In genomic region chr9:123724211-123724831, GRCh38 we compare ENCODE assay signal across 11 cellular contexts.
DNase-seq lines count a peak whose midpoint lies in the region; ATAC-seq and TF ChIP-seq lines count a peak whose summit lies in the region.
"Had no signal": no experiment of that assay in that cellular context is flagged by ENCODE, and none has a peak within 500 bp of the region (broad histone marks: within the 10 kb centered on the region; RNA-seq: fewer than 3 reads in every experiment).

No MANE protein-coding gene starts in this region.

- TF ChIP-seq CTCF in VCaP (conservative IDR thresholded peaks at IDR 0.05), result peak; percentile 55

- DNase-seq in Right ventricle myocardium superior (no peak), cardiac septum (ENCODE audit: low spot score) (no peak), left cardiac atrium (peak; percentile 29), NCI-H226 (no peak), UCSD-AML1 (lab: John Stamatoyannopoulos, UW; ENCODE audit: unreplicated experiment) (no peak)
- no peak for DNase-seq in activated CD4-positive, CD25-positive, alpha-beta regulatory T cell (lab: John Stamatoyannopoulos, UW)
- DNase-seq: DND-41, glutamatergic neuron had no signal

- no peak overlapping the region for H3K27ac ChIP-seq in VCaP

- peak; percentile 67 for ATAC-seq in Right ventricle myocardium superior (ENCODE audit: poor library complexity)
- ATAC-seq in left cardiac atrium, result peak; percentile 38 to 61
- ATAC-seq in GM21423 (IDR thresholded peaks at IDR 0.05; ENCODE audit: unreplicated experiment), result no peak
- ATAC-seq: activated T-helper 17 cell treated with anti-CD3 and anti-CD28 coated beads, Interleukin-2, amount 50 U/mL, for 72 hours had no signal

- intact Hi-C loops in Right ventricle myocardium superior (cut with DNase I) (loop anchor here (10.0 kb wide), 1 partner anchor 310 kb away; no protein-coding TSS in a partner anchor), cardiac septum (cut with DNase I) (loop anchor here (10.0 kb wide), 1 partner anchor 320 kb away; no protein-coding TSS in a partner anchor), left cardiac atrium (cut with DNase I) (no loop called here)

Comparison
In these comparisons a context has a peak if more than half of its experiments do, and no peak if none do; other contexts are left out.
1. intact Hi-C loops: an anchor here in Right ventricle myocardium superior (10.0 kb wide) and cardiac septum (10.0 kb wide); none called in left cardiac atrium.